In the genomic region with DNA sequence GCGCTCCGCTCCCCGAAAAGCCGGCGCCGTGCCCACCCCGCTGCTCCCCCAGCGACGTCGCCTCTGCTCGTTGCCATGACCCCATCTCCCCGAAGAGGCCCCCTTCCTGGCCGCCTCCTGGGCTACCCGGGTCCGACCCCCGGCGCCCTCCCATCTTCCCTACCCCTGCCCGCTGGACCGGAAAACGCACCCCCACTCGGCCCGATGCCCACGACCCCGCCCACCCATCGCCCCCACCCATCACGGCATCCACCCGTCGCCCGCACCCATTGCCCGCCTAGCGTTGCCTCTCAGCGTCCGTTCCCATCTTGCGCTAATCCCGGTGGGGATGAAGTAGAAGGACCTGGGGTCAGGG, we compare ENCODE assay signal across 8 cellular contexts. TPM values are rescaled to one million over a fixed set of nuclear protein-coding genes. Genes with fewer than 3 reads are reported as not detected.
DNase-seq lines count a peak whose midpoint lies in the region; ATAC-seq, FAIRE-seq and TF ChIP-seq lines count a peak whose summit lies in the region.

No MANE protein-coding gene starts in this region.

- H3K27me3 ChIP-seq in OCI-LY3 (ENCODE audit: low read depth, low read length): no peaks in the 10 kb centered on the region
- H3K27me3 ChIP-seq in pancreas: no peaks in the 10 kb centered on the region

- H3K9ac ChIP-seq in ES-I3 (ENCODE audit: low read depth, low read length) (peak overlapping the region; percentile 65), OCI-LY3 (ENCODE audit: low read length) (peak overlapping the region; percentile 75)

- 1 to 18% methylated on average over 29 to 34 of the region's 35 CpGs for WGBS in pancreas, 2 donors

- H2AFZ ChIP-seq in OCI-LY3 (ENCODE audit: low read depth, low read length): no peak overlapping the region

- H3K4me1 ChIP-seq in ES-I3 (ENCODE audit: insufficient read depth, low read length) (no peaks in the 10 kb centered on the region), OCI-LY3 (ENCODE audit: low read length) (peaks cover 9% of the 10 kb centered on the region), pancreas (no peaks in the 10 kb centered on the region)

- H3K4me3 ChIP-seq in OCI-LY3 (ENCODE audit: low read length) (peak overlapping the region; percentile 93), pancreas (peak overlapping the region; percentile 47 to 67 (median 59))

- H3K27ac ChIP-seq in OCI-LY3 (ENCODE audit: low read length): no peak overlapping the region
- peak overlapping the region in 2 of 4 donors; percentile 57 to 75 for H3K27ac ChIP-seq in pancreas

- TF ChIP-seq CTCF in OCI-LY3 (IDR thresholded peaks at IDR 0.05; ENCODE audit: low read depth, low read length) (no peak), pancreas (IDR thresholded peaks at IDR 0.05) (no peak)

- no peaks in the 10 kb centered on the region for H3K9me3 ChIP-seq in ES-I3 (ENCODE audit: control insufficient read depth, insufficient read depth, low read length)
- no peaks in the 10 kb centered on the region for H3K9me3 ChIP-seq in OCI-LY3 (ENCODE audit: insufficient read depth, low read length)
- H3K9me3 ChIP-seq in pancreas: no peaks in the 10 kb centered on the region

- ATAC-seq in pancreas (peak in 1 of 4 donors; percentile 2), HG03097 (IDR thresholded peaks at IDR 0.05; ENCODE audit: low FRiP score, unreplicated experiment) (no peak), GM21786 (IDR thresholded peaks at IDR 0.05; ENCODE audit: unreplicated experiment) (no peak)

- DNase-seq in erythroblast (lab: John Stamatoyannopoulos, UW): no peak
- peak in 1 of 6 donors; percentile 67 for DNase-seq in pancreas
- DNase-seq in urothelium cell line (ENCODE audit: low spot score): no peak
- DNase-seq in GM19239 (ENCODE audit: insufficient read length, low spot score): no peak

- FAIRE-seq in pancreas (lab: Jason Lieb, UNC) (no peak), urothelium cell line (lab: Jason Lieb, UNC) (no peak), GM19239 (lab: Jason Lieb, UNC) (no peak)

- H3K79me2 ChIP-seq in OCI-LY3 (ENCODE audit: low read length): peaks cover 21% of the 10 kb centered on the region

- H3K4me2 ChIP-seq in OCI-LY3 (ENCODE audit: low read length): peak overlapping the region; percentile 92

- intact Hi-C loops in pancreas (cut with DNase I): no loop called here

- peak; percentile 2 for TF ChIP-seq POLR2A in erythroblast (IDR thresholded peaks at IDR 0.05; ENCODE audit: low read length)

- H3K36me3 ChIP-seq in ES-I3 (ENCODE audit: insufficient read depth, low read length): peaks cover 9% of the 10 kb centered on the region; the same call in 1 of the 2 replicates
- H3K36me3 ChIP-seq in OCI-LY3 (replicated peaks; ENCODE audit: low read depth, low read length): peaks cover 12% of the 10 kb centered on the region
- H3K36me3 ChIP-seq in pancreas: no peaks in the 10 kb centered on the region

- no peaks in the 10 kb centered on the region for H4K20me1 ChIP-seq in OCI-LY3 (ENCODE audit: insufficient read depth, low read length)

RNA-seq across cellular contexts. Expression of gene GDI1, which starts 0.4 kb away (rescaled TPM):
- 10 to 100 TPM; 25.5 to 61.4 (median 35.5) TPM for total RNA-seq in pancreas
- polyA plus RNA-seq in pancreas: 100 to 1,000 TPM in 1 of 2 donors, 10 to 100 TPM in 1; 93.7 to 138 TPM

RNA-seq across cellular contexts. Expression of gene FAM50A, which starts 6.6 kb away (rescaled TPM):
- total RNA-seq in pancreas: 10 to 100 TPM; 21.2 to 39.8 (median 22.0) TPM
- polyA plus RNA-seq in pancreas: 100 to 1,000 TPM in 1 of 2 donors, 10 to 100 TPM in 1; 91.5 to 128 TPM

RNA-seq across cellular contexts. Expression of gene ATP6AP1, which starts 8.9 kb away (rescaled TPM):
- 10 to 100 TPM; 27.8 to 55.6 (median 37.7) TPM for total RNA-seq in pancreas
- polyA plus RNA-seq in pancreas: 10 to 100 TPM; 34.1 to 82.4 TPM

RNA-seq across cellular contexts. Expression of gene PLXNA3, which starts 20.7 kb away (rescaled TPM):
- total RNA-seq in pancreas: 10 to 100 TPM; 10.5 to 40.7 (median 16.3) TPM
- polyA plus RNA-seq in pancreas: 10 to 100 TPM; 15.0 to 39.0 TPM

RNA-seq across cellular contexts. Expression of gene TAFAZZIN, which starts 26.0 kb away (rescaled TPM):
- 10 to 100 TPM; 14.6 to 26.7 (median 17.1) TPM for total RNA-seq in pancreas
- 10 to 100 TPM; 77.0 to 82.7 TPM for polyA plus RNA-seq in pancreas
